Comparison of ENCODE assay signal across 8 cellular contexts in genomic region chr19:45446295-45446694, GRCh38. TPM values are rescaled to one million over a fixed set of nuclear protein-coding genes. Genes with fewer than 3 reads are reported as not detected.
DNase-seq lines count a peak whose midpoint lies in the region; ATAC-seq, FAIRE-seq and TF ChIP-seq lines count a peak whose summit lies in the region.

No MANE protein-coding gene starts in this region.

- H3K4me3 ChIP-seq in NB4 (ENCODE audit: low read depth, low read length): no peak overlapping the region
- no peak overlapping the region for H3K4me3 ChIP-seq in small intestine (ENCODE audit: low read depth in 1 of 2, low read length in 2 of 2)

- H3K27ac ChIP-seq in small intestine (ENCODE audit: low read depth in 1 of 2, low read length in 1 of 2): no peak overlapping the region

- no peaks in the 10 kb centered on the region for H3K9me3 ChIP-seq in small intestine (ENCODE audit: control insufficient read depth, low read depth)

- H3K27me3 ChIP-seq in small intestine (ENCODE audit: control insufficient read depth in 2 of 2, insufficient read depth in 2 of 2, low read length in 2 of 2): no peaks in the 10 kb centered on the region

- H3K27me3 Mint-ChIP-seq in activated CD4-positive, alpha-beta T cell treated with anti-CD3 and anti-CD28 coated beads, Interleukin-2, amount 10 ng/mL, durations not matched to agents 24 days and 14 days: peaks cover 8% of the 10 kb centered on the region

- no peak for FAIRE-seq in small intestine (lab: Jason Lieb, UNC)

- no peaks in the 10 kb centered on the region for H3K9me3 Mint-ChIP-seq in activated CD4-positive, alpha-beta T cell treated with anti-CD3 and anti-CD28 coated beads, Interleukin-2, amount 10 ng/mL, durations not matched to agents 24 days and 14 days

- whole genome bisulfite sequencing in small intestine, 3 donors: 72 to 84% (median 81%) methylated on average over 6 of the region's 6 CpGs

- peak; percentile 74 for DNase-seq in activated CD4-positive, alpha-beta T cell treated with anti-CD3 and anti-CD28 coated beads, Interleukin-2, amount 10 ng/mL, durations not matched to agents 24 days and 14 days
- DNase-seq in activated CD4-positive, alpha-beta T cell treated with anti-CD3 and anti-CD28 coated beads for 4 hours: no peak
- peak; percentile 56 for DNase-seq in NB4 (ENCODE audit: low read depth)
- peak; percentile 55 to 75 for DNase-seq in dermis microvascular lymphatic vessel endothelial cell (ENCODE audit: low read depth in 2 of 2)
- DNase-seq in small intestine: peak; percentile 41
- no peak for DNase-seq in activated naive CD4-positive, alpha-beta T cell treated with anti-CD3 and anti-CD28 coated beads, Interleukin-2, amount 50 U/mL, for 16 hours
- no peak for DNase-seq in AG08395 (ENCODE audit: low spot score)

- peaks cover 41% of the 10 kb centered on the region for H3K4me1 Mint-ChIP-seq in activated CD4-positive, alpha-beta T cell treated with anti-CD3 and anti-CD28 coated beads, Interleukin-2, amount 10 ng/mL, durations not matched to agents 24 days and 14 days

- no peak for ATAC-seq in HG03139 (IDR thresholded peaks at IDR 0.05; ENCODE audit: unreplicated experiment)

- TF ChIP-seq POLR2A in NB4 (IDR thresholded peaks at IDR 0.05; ENCODE audit: extremely low read depth, insufficient read length): no peak

- no peak overlapping the region for H3K4me3 Mint-ChIP-seq in activated CD4-positive, alpha-beta T cell treated with anti-CD3 and anti-CD28 coated beads, Interleukin-2, amount 10 ng/mL, durations not matched to agents 24 days and 14 days

- H3K36me3 Mint-ChIP-seq in activated CD4-positive, alpha-beta T cell treated with anti-CD3 and anti-CD28 coated beads, Interleukin-2, amount 10 ng/mL, durations not matched to agents 24 days and 14 days (ENCODE audit: low read depth): no peaks in the 10 kb centered on the region

- peak; percentile 17 for TF ChIP-seq CTCF in NB4 (IDR thresholded peaks at IDR 0.05; ENCODE audit: low read depth, low read length)

- H3K27ac Mint-ChIP-seq in activated CD4-positive, alpha-beta T cell treated with anti-CD3 and anti-CD28 coated beads, Interleukin-2, amount 10 ng/mL, durations not matched to agents 24 days and 14 days: no peak overlapping the region

- peaks cover 3 to 12% of the 10 kb centered on the region in 2 donors for H3K4me1 ChIP-seq in small intestine (ENCODE audit: control insufficient read depth in 2 of 2, insufficient read depth in 1 of 2, low read depth in 1 of 2, low read length in 1 of 2)

- intact Hi-C loops in activated CD4-positive, alpha-beta T cell treated with anti-CD3 and anti-CD28 coated beads, Interleukin-2, amount 10 ng/mL, durations not matched to agents 24 days and 14 days (cut with micrococcal nuclease): no loop called here

- H3K36me3 ChIP-seq in small intestine (ENCODE audit: control insufficient read depth in 2 of 2, insufficient read depth in 2 of 2, low read length in 2 of 2): no peaks in the 10 kb centered on the region

RNA-seq across cellular contexts. Expression of gene FOSB, which starts 21.5 kb away (rescaled TPM):
- 11.3 TPM in 2 replicates for total RNA-seq in activated CD4-positive, alpha-beta T cell treated with anti-CD3 and anti-CD28 coated beads, Interleukin-2, amount 10 ng/mL, durations not matched to agents 24 days and 14 days
- total RNA-seq in dermis microvascular lymphatic vessel endothelial cell: 1.3 and 3.9 TPM in 2 replicates
- polyA plus RNA-seq in small intestine: 10 to 100 TPM in 1 of 3 donors, 1 to 10 TPM in 1, under 1 TPM in 1; 0.89 to 19.0 (median 2.2) TPM

RNA-seq across cellular contexts. Expression of gene ERCC1, which starts 22.6 kb away (rescaled TPM):
- 123 and 124 TPM in 2 replicates for total RNA-seq in activated CD4-positive, alpha-beta T cell treated with anti-CD3 and anti-CD28 coated beads, Interleukin-2, amount 10 ng/mL, durations not matched to agents 24 days and 14 days
- total RNA-seq in dermis microvascular lymphatic vessel endothelial cell: 46.1 and 57.3 TPM in 2 replicates
- polyA plus RNA-seq in small intestine: 10 to 100 TPM; 30.3 to 42.4 (median 32.7) TPM

RNA-seq across cellular contexts. Expression of gene POLR1G, which starts 39.9 kb away (rescaled TPM):
- 25.3 and 26.5 TPM in 2 replicates for total RNA-seq in activated CD4-positive, alpha-beta T cell treated with anti-CD3 and anti-CD28 coated beads, Interleukin-2, amount 10 ng/mL, durations not matched to agents 24 days and 14 days
- 7.0 and 7.4 TPM in 2 replicates for total RNA-seq in dermis microvascular lymphatic vessel endothelial cell
- 1 to 10 TPM in 1 of 3 donors, under 1 TPM in 2; 0.27 to 4.1 (median 0.67) TPM for polyA plus RNA-seq in small intestine

RNA-seq across cellular contexts. Expression of gene PPP1R13L, which starts 41.4 kb away (rescaled TPM):
- 12.7 and 13.4 TPM in 2 replicates for total RNA-seq in activated CD4-positive, alpha-beta T cell treated with anti-CD3 and anti-CD28 coated beads, Interleukin-2, amount 10 ng/mL, durations not matched to agents 24 days and 14 days
- total RNA-seq in dermis microvascular lymphatic vessel endothelial cell: 10.0 and 20.7 TPM in 2 replicates
- 10 to 100 TPM; 17.3 to 30.5 (median 25.3) TPM for polyA plus RNA-seq in small intestine

RNA-seq across cellular contexts. Expression of gene RTN2, which starts 50.6 kb away (rescaled TPM):
- total RNA-seq in activated CD4-positive, alpha-beta T cell treated with anti-CD3 and anti-CD28 coated beads, Interleukin-2, amount 10 ng/mL, durations not matched to agents 24 days and 14 days: 2.6 and 2.8 TPM in 2 replicates
- total RNA-seq in dermis microvascular lymphatic vessel endothelial cell: 5.9 and 8.1 TPM in 2 replicates
- 1 to 10 TPM; 1.6 to 9.1 (median 1.9) TPM for polyA plus RNA-seq in small intestine

Comparison
In these comparisons a context has a peak if more than half of its experiments do, and no peak if none do; other contexts are left out.
1. DNase-seq: peak in activated CD4-positive, alpha-beta T cell treated with anti-CD3 and anti-CD28 coated beads, Interleukin-2, amount 10 ng/mL, durations not matched to agents 24 days and 14 days (single experiment), NB4 (single experiment), dermis microvascular lymphatic vessel endothelial cell (2 of 2) and small intestine (single experiment); none in activated CD4-positive, alpha-beta T cell treated with anti-CD3 and anti-CD28 coated beads for 4 hours (0 of 2), activated naive CD4-positive, alpha-beta T cell treated with anti-CD3 and anti-CD28 coated beads, Interleukin-2, amount 50 U/mL, for 16 hours (single experiment) and AG08395 (single experiment).